In genomic region chr6:158131926-158132325, GRCh38 we compare ENCODE assay signal across 9 cellular contexts. TPM values are rescaled to one million over a fixed set of nuclear protein-coding genes. Genes with fewer than 3 reads are reported as not detected.
DNase-seq lines count a peak whose midpoint lies in the region; ATAC-seq lines count a peak whose summit lies in the region.
"Had no signal": no experiment of that assay in that cellular context is flagged by ENCODE, and none has a peak within 500 bp of the region (broad histone marks: within the 10 kb centered on the region; RNA-seq: fewer than 3 reads in every experiment).

No MANE protein-coding gene starts in this region.

- DNase-seq in ELR (ENCODE audit: low read depth) (peak; percentile 64), HuH-7 (ENCODE audit: low spot score) (peak; percentile 48), SK-MEL-5 (ENCODE audit: low read depth, low spot score) (peak; percentile 64), iPS-NIHi7 (ENCODE audit: extremely low spot score) (peak; percentile 14), substantia nigra (lab: John Stamatoyannopoulos, UW) (no peak), foreskin melanocyte (no peak)
- DNase-seq in stimulated activated CD4-positive, alpha-beta T cell treated with anti-CD3 and anti-CD28 coated beads, Interleukin-1b, Interleukin-23, amount 100 ng/mL, for 48 hours = no peak
- DNase-seq: naive B cell had no signal

- no peak for ATAC-seq in GM19452 (IDR thresholded peaks at IDR 0.05; ENCODE audit: unreplicated experiment)

- in situ Hi-C loops in SK-MEL-5 (cut with HindIII; ENCODE audit: low pct_unique_long_range_greater_than_20kb, low sequenced_read_pairs) = no loop called here

- H3K27ac ChIP-seq in substantia nigra (ENCODE audit: low read depth, low read length, poor library complexity, severe bottlenecking) = no peak overlapping the region

RNA-seq across cellular contexts. Expression of gene SERAC1, which starts 36.1 kb away (rescaled TPM):
- 6.6 and 6.7 TPM in 2 replicates for total RNA-seq in SK-MEL-5 (2014; rRNA removed; shearing (Covaris generic))
- polyA plus RNA-seq in SK-MEL-5 (2015; cell fraction: cytosol; rRNA removed) = 5.2 and 7.0 TPM in 2 replicates
- 11.1 and 11.9 TPM in 2 replicates for polyA plus RNA-seq in SK-MEL-5 (2015; cell fraction: nucleus; rRNA removed)

RNA-seq across cellular contexts. Expression of gene GTF2H5, which starts 36.2 kb away (rescaled TPM):
- total RNA-seq in SK-MEL-5 (2014; rRNA removed; shearing (Covaris generic)) = 8.7 and 9.7 TPM in 2 replicates
- polyA plus RNA-seq in SK-MEL-5 (2015; cell fraction: cytosol; rRNA removed) = 3.1 and 3.7 TPM in 2 replicates
- 3.4 and 3.9 TPM in 2 replicates for polyA plus RNA-seq in SK-MEL-5 (2015; cell fraction: nucleus; rRNA removed)

Comparison
In these comparisons a context has a peak if more than half of its experiments do, and no peak if none do; other contexts are left out.
1. DNase-seq: peak in ELR (single experiment), HuH-7 (single experiment), SK-MEL-5 (single experiment) and iPS-NIHi7 (single experiment); none in substantia nigra (0 of 49), stimulated activated CD4-positive, alpha-beta T cell treated with anti-CD3 and anti-CD28 coated beads, Interleukin-1b, Interleukin-23, amount 100 ng/mL, for 48 hours (single experiment) and foreskin melanocyte (single experiment).